14 cellular contexts compared by ENCODE assay signal in the genomic region with DNA sequence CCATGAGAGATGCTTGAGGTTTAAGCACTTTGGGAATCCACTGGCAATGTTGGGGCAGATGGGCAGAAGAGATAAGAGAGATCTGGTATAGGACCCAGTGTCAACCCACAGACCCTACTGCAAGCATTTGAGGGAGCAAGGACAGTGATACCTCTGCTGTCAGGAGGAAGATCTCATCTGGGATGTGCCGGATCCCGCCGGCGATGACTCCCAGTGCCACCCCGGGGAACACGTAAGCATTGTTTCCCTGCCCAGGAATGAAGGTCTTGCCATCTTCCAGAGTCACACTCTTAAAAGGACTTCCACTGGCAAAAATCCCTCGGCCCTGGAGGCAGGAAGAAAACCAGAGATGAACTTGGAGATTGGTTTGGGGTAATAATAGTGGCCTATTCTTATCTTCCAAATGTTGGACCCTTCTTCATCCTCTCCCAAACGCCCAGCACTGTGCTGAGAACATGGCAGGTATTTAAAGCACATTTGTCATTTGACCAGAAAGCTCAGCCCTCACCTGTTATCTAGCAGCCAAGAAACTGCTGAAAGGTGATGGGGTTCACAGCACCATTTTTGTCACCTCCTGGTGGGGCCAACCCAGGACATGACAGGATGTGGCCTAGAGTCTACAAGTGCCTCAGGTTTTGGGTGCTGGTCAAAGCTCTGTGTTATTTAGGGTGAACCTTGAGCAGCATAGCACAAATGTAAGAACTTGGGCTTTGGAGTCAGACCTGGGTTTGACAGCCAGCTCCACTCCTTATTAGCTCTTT.
"Had no signal": no experiment of that assay in that cellular context is flagged by ENCODE, and none has a peak within 500 bp of the region (broad histone marks: within the 10 kb centered on the region; RNA-seq: fewer than 3 reads in every experiment).

No MANE protein-coding gene starts in this region.

- H3K27me3 Mint-ChIP-seq: natural killer cell treated with Interleukin-12 subunit alpha and Interleukin-12 subunit beta and Interleukin-15 and Interleukin-18, amount 100 ng/mL, for 72 hours; T-helper 17 cell had no signal

- H3K4me3 Mint-ChIP-seq: mesothelial cell of epicardium; natural killer cell treated with Interleukin-12 subunit alpha and Interleukin-12 subunit beta and Interleukin-15 and Interleukin-18, amount 100 ng/mL, for 72 hours; T-helper 17 cell had no signal

- H3K36me3 Mint-ChIP-seq: mesothelial cell of epicardium; natural killer cell treated with Interleukin-12 subunit alpha and Interleukin-12 subunit beta and Interleukin-15 and Interleukin-18, amount 100 ng/mL, for 72 hours had no signal

- H3K4me1 Mint-ChIP-seq: mesothelial cell of epicardium, T-helper 17 cell had no signal

- ATAC-seq: gastrocnemius medialis, heart left ventricle, left lung, right lobe of liver, T-helper 17 cell had no signal

- H3K9me3 Mint-ChIP-seq: mesothelial cell of epicardium; natural killer cell treated with Interleukin-12 subunit alpha and Interleukin-12 subunit beta and Interleukin-15 and Interleukin-18, amount 100 ng/mL, for 72 hours had no signal

- DNase-seq: activated CD4-positive, CD25-positive, alpha-beta regulatory T cell treated with anti-CD3 and anti-CD28 coated beads, Interleukin-2, amount 50 U/mL, for 72 hours; activated naive CD4-positive, alpha-beta T cell; effector CD4-positive, alpha-beta T cell; gastrocnemius medialis; heart left ventricle; kidney; right lobe of liver; small intestine; stimulated activated CD4-positive, alpha-beta T cell treated with anti-CD3 and anti-CD28 coated beads, Interleukin-15, amount 100 ng/mL, for 24 hours; stimulated activated CD4-positive, alpha-beta T cell treated with anti-CD3 and anti-CD28 coated beads, Interleukin-2, amount 100 ng/mL, for 48 hours; T-helper 17 cell had no signal

- H3K27ac Mint-ChIP-seq: mesothelial cell of epicardium, T-helper 17 cell had no signal
